29 cellular contexts compared by ENCODE assay signal in the genomic region with DNA sequence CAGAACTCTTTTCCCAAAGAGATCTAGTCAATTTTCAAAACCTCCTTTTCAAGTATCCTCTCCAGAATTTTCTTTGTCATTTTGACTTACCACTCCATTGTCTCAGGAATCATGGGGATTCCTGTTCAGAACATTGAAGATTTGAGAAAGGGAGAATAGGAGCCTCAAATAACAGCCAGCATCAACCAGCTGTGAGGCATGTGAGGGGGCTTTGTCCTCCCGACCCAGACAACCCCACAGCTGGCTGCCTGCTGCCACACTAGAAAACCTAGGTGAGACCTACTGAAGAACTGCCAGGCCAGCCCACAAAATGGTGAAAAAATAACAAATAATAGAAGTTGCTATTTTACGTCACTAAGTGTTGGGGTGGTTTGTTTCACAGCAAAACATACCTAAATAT.
"Had no signal": no experiment of that assay in that cellular context is flagged by ENCODE, and none has a peak within 500 bp of the region (broad histone marks: within the 10 kb centered on the region; RNA-seq: fewer than 3 reads in every experiment).

No MANE protein-coding gene starts in this region.

- H3K27me3 ChIP-seq: stomach, suprapubic skin, testis, thyroid gland, tibial artery, tibial nerve, transverse colon, upper lobe of left lung, upper lobe of right lung, uterus, vagina had no signal

- H3K4me1 Mint-ChIP-seq: stimulated activated naive B cell treated with anti-CD40 and anti-IgM and Interleukin-4, amounts not matched to agents 10 μg/mL and 1 μg/mL and 100 μg/mL, for 72 hours had no signal

- H3K36me3 Mint-ChIP-seq: stimulated activated effector memory CD8-positive, alpha-beta T cell treated with anti-CD3 and anti-CD28 coated beads, Interleukin-12 subunit alpha, Interleukin-12 subunit beta, amount 100 ng/mL, for 72 hours; stimulated activated memory B cell treated with anti-CD40 and anti-IgM and Interleukin-4, amounts not matched to agents 10 μg/mL and 1 μg/mL and 100 μg/mL, for 72 hours; stimulated activated naive B cell treated with anti-CD40 and anti-IgM and Interleukin-4, amounts not matched to agents 10 μg/mL and 1 μg/mL and 100 μg/mL, for 72 hours; type B pancreatic cell had no signal

- H3K4me1 ChIP-seq: testis, tibial nerve, upper lobe of right lung, uterus had no signal

- H3K9me3 ChIP-seq: stomach, suprapubic skin, testis, thoracic aorta, thyroid gland, tibial artery, tibial nerve, transverse colon, upper lobe of left lung, upper lobe of right lung, uterus, vagina had no signal

- H3K4me3 ChIP-seq: stomach, suprapubic skin, testis, thoracic aorta, thyroid gland, tibial artery, tibial nerve, transverse colon, upper lobe of left lung, upper lobe of right lung, uterus, vagina had no signal

- H3K4me3 Mint-ChIP-seq: stimulated activated effector memory CD8-positive, alpha-beta T cell treated with anti-CD3 and anti-CD28 coated beads, Interleukin-12 subunit alpha, Interleukin-12 subunit beta, amount 100 ng/mL, for 72 hours; stimulated activated memory B cell treated with anti-CD40 and anti-IgM and Interleukin-4, amounts not matched to agents 10 μg/mL and 1 μg/mL and 100 μg/mL, for 72 hours; stimulated activated naive B cell treated with anti-CD40 and anti-IgM and Interleukin-4, amounts not matched to agents 10 μg/mL and 1 μg/mL and 100 μg/mL, for 72 hours; stimulated activated naive CD8-positive, alpha-beta T cell treated with anti-CD3 and anti-CD28 coated beads, Interleukin-15, amount 100 ng/mL, for 72 hours; stimulated activated naive CD8-positive, alpha-beta T cell treated with anti-CD3 and anti-CD28 coated beads, Interleukin-15, Interleukin-2, amounts not matched to agents 100 ng/mL and 50 ng/mL, for 24 hours; type B pancreatic cell had no signal

- H3K36me3 ChIP-seq: stomach, suprapubic skin, thoracic aorta, thyroid gland, tibial artery, tibial nerve, transverse colon, upper lobe of left lung, upper lobe of right lung, uterus, vagina had no signal

- FAIRE-seq: urothelium cell line had no signal

- H3K27ac ChIP-seq: stomach, suprapubic skin, testis, thoracic aorta, thyroid gland, tibial artery, tibial nerve, transverse colon, upper lobe of left lung, upper lobe of right lung, uterus, vagina had no signal

- H3K9me3 Mint-ChIP-seq: stimulated activated effector memory CD8-positive, alpha-beta T cell treated with anti-CD3 and anti-CD28 coated beads, Interleukin-12 subunit alpha, Interleukin-12 subunit beta, amount 100 ng/mL, for 72 hours; stimulated activated memory B cell treated with anti-CD40 and anti-IgM and Interleukin-4, amounts not matched to agents 10 μg/mL and 1 μg/mL and 100 μg/mL, for 72 hours; stimulated activated naive CD8-positive, alpha-beta T cell treated with anti-CD3 and anti-CD28 coated beads, Interleukin-15, amount 100 ng/mL, for 72 hours; stimulated activated naive CD8-positive, alpha-beta T cell treated with anti-CD3 and anti-CD28 coated beads, Interleukin-15, Interleukin-2, amounts not matched to agents 100 ng/mL and 50 ng/mL, for 24 hours; type B pancreatic cell had no signal

- H3K27ac Mint-ChIP-seq: stimulated activated effector memory CD8-positive, alpha-beta T cell treated with anti-CD3 and anti-CD28 coated beads, Interleukin-12 subunit alpha, Interleukin-12 subunit beta, amount 100 ng/mL, for 72 hours; stimulated activated memory B cell treated with anti-CD40 and anti-IgM and Interleukin-4, amounts not matched to agents 10 μg/mL and 1 μg/mL and 100 μg/mL, for 72 hours; stimulated activated naive B cell treated with anti-CD40 and anti-IgM and Interleukin-4, amounts not matched to agents 10 μg/mL and 1 μg/mL and 100 μg/mL, for 72 hours; stimulated activated naive CD8-positive, alpha-beta T cell treated with anti-CD3 and anti-CD28 coated beads, Interleukin-15, amount 100 ng/mL, for 72 hours; stimulated activated naive CD8-positive, alpha-beta T cell treated with anti-CD3 and anti-CD28 coated beads, Interleukin-15, Interleukin-2, amounts not matched to agents 100 ng/mL and 50 ng/mL, for 24 hours; type B pancreatic cell had no signal

- ATAC-seq: stimulated activated effector memory CD8-positive, alpha-beta T cell treated with anti-CD3 and anti-CD28 coated beads, Interleukin-12 subunit alpha, Interleukin-12 subunit beta, amount 100 ng/mL, for 72 hours; stimulated activated memory B cell treated with anti-CD40 and anti-IgM and Interleukin-4, amounts not matched to agents 10 μg/mL and 1 μg/mL and 100 μg/mL, for 72 hours; stimulated activated naive B cell treated with anti-CD40 and anti-IgM and Interleukin-4, amounts not matched to agents 10 μg/mL and 1 μg/mL and 100 μg/mL, for 72 hours; stimulated activated naive CD8-positive, alpha-beta T cell treated with anti-CD3 and anti-CD28 coated beads, Interleukin-15, amount 100 ng/mL, for 72 hours; stimulated activated naive CD8-positive, alpha-beta T cell treated with anti-CD3 and anti-CD28 coated beads, Interleukin-15, Interleukin-2, amounts not matched to agents 100 U/mL and 50 U/mL, for 24 hours; upper lobe of right lung had no signal

- DNase-seq: stimulated activated CD4-positive, alpha-beta T cell treated with anti-CD3 and anti-CD28 coated beads, Interleukin-2, amount 100 ng/mL, for 48 hours; stimulated activated CD4-positive, alpha-beta T cell treated with anti-CD3 and anti-CD28 coated beads, Interleukin-4, amount 100 ng/mL, for 1 hour; stimulated activated CD4-positive, alpha-beta T cell treated with anti-CD3 and anti-CD28 coated beads, Interleukin-4, amount 100 ng/mL, for 24 hours; stimulated activated CD4-positive, alpha-beta T cell treated with anti-CD3 and anti-CD28 coated beads, Interleukin-4, amount 100 ng/mL, for 4 hours; stimulated activated CD8-positive, alpha-beta memory T cell treated with anti-CD3 and anti-CD28 coated beads, Interleukin-4, amount 100 ng/mL, for 48 hours; stimulated activated naive B cell treated with anti-CD40 and anti-IgM and Interleukin-4, amounts not matched to agents 10 μg/mL and 1 μg/mL and 100 μg/mL, for 72 hours; stimulated activated naive CD4-positive, alpha-beta T cell; stimulated activated naive CD4-positive, alpha-beta T cell treated with Interleukin-2 at 50 U/mL for 16 hours; stimulated activated naive CD8-positive, alpha-beta T cell treated with anti-CD3 and anti-CD28 coated beads, Interleukin-15, amount 100 ng/mL, for 72 hours; stimulated activated naive CD8-positive, alpha-beta T cell treated with anti-CD3 and anti-CD28 coated beads, Interleukin-15, Interleukin-2, amounts not matched to agents 100 U/mL and 50 U/mL, for 24 hours; stomach; substantia nigra; testis; thyroid gland; tibial artery; transverse colon; trophoblast cell; upper lobe of left lung; upper lobe of right lung; uterus had no signal
